Comparison of ENCODE assay signal across 1 cellular context in the genomic region with DNA sequence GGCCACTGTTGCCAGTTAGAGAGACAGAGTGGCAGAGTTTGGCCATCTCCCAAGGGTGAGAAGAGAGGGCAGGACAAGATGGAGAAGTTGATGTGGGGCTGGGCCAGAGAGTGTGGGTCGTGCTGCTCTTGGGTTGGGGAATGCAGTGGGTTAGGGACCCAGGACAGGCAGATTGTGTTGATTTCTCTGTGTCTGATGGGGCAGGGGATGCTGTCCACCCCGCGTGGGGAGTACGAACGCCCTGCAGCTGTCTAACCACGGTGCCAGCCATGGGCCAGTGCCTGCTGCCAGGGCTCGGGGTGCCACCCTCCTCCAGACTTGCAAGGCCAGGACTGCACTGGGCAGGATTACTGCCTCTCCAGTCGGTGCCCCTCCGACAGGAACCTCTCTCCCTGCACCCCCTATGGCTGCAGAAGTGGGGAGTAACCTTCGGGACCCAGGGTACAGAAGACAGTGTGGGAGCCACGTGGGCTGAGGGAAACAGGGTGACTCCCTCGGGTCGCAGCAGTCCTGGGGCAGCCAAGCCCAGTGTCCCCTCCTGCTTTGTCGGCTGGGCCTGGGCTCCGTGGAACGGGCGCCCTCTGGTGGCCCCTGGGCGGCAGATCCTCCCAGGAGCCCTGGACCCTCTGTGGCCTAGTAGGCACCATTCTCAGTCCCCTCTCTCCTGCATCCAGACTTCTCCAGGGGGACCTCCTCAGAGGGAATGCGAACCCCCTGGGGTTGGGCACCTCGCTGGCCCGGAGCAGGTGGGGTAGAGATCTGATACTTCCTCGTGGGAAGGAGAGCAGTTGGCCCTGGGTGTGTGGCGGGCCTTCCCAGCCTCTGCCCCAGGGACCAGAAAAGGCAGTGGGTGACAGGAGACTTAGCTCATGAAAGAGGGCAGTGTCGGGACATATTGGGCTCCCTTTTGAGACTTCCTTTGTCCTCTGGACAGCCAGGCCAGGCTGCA.
TF ChIP-seq lines count a peak whose summit lies in the region.

No MANE protein-coding gene starts in this region.

TF ChIP-seq in H1, 55 proteins besides CTCF, POLR2A, EP300 and RAD21:
- TF ChIP-seq, protein P1, sequence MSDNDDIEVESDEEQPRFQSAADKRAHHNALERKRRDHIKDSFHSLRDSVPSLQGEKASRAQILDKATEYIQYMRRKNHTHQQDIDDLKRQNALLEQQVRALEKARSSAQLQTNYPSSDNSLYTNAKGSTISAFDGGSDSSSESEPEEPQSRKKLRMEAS (IDR thresholded peaks at IDR 0.05), result 0 out of 2 replicates have a peak, but pooled peaks have one; percentile 41
- TF ChIP-seq SUZ12 (IDR thresholded peaks at IDR 0.05; ENCODE audit: low read length) (no peak), GABPA (IDR thresholded peaks at IDR 0.05; ENCODE audit: borderline replicate concordance, insufficient read depth, low read length) (peak; percentile 69; the same call in 1 of the 2 replicates), HDAC2 (IDR thresholded peaks at IDR 0.05; ENCODE audit: borderline replicate concordance in 1 of 2, low read depth in 2 of 2, low read length in 2 of 2) (no peak)
TF ChIP-seq in H1: peak in this region for 2.
